24 cellular contexts compared by ENCODE assay signal in the genomic region with DNA sequence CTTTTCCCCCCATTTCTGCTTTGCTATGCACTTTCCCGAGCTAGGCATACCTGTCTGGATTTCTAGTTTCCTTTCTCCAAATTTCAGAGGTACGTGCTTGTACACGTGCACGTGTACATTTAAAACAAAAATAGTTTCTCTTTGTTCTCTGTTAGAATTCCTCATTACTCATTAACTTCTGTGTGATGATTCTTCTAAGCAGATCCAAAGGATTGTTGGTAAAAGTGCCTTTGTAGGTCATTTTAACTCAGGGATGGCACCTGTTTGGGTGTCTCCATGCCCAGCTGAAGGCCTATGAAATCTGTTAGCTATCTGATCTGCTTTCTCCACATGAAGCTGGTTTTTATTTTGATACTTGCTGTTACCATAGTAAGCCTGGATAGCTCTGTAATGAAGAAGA.
DNase-seq lines count a peak whose midpoint lies in the region; ATAC-seq, FAIRE-seq and TF ChIP-seq lines count a peak whose summit lies in the region.
"Had no signal": no experiment of that assay in that cellular context is flagged by ENCODE, and none has a peak within 500 bp of the region (broad histone marks: within the 10 kb centered on the region; RNA-seq: fewer than 3 reads in every experiment).

No MANE protein-coding gene starts in this region.

- FAIRE-seq in GM12891 (lab: Jason Lieb, UNC): peak; percentile 67
- FAIRE-seq: GM19239 had no signal

- H3K79me2 ChIP-seq in SU-DHL-6 (ENCODE audit: insufficient read depth, low read length) (peaks cover 11% of the 10 kb centered on the region; the same call in 1 of the 2 replicates), parathyroid adenoma (no peaks in the 10 kb centered on the region), neural progenitor cell (ENCODE audit: low read depth) (no peaks in the 10 kb centered on the region)

- H3K9me3 Mint-ChIP-seq in neural progenitor cell: no peaks in the 10 kb centered on the region

- H3K4me2 ChIP-seq in SU-DHL-6 (ENCODE audit: low read depth, low read length, poor library complexity, severe bottlenecking) (peak overlapping the region; percentile 98), parathyroid adenoma (ENCODE audit: low read length) (peak overlapping the region; percentile 24), neural progenitor cell (no peak overlapping the region)
- H3K4me2 ChIP-seq: PC-9 had no signal

- H3K9me2 ChIP-seq in SU-DHL-6 (replicated peaks; ENCODE audit: insufficient read depth, low read length): no peaks in the 10 kb centered on the region

- H3K4me1 Mint-ChIP-seq in neural progenitor cell: peaks cover 20% of the 10 kb centered on the region

- H3F3A ChIP-seq in SU-DHL-6 (ENCODE audit: insufficient read depth): peaks cover 66% of the 10 kb centered on the region
- peaks cover 17% of the 10 kb centered on the region for H3F3A ChIP-seq in neural progenitor cell (ENCODE audit: low read depth)

- H3K4me1 ChIP-seq in parathyroid adenoma (no peaks in the 10 kb centered on the region), neural progenitor cell (peaks cover 19% of the 10 kb centered on the region)

- no peaks in the 10 kb centered on the region for H3K36me3 ChIP-seq in SU-DHL-6 (ENCODE audit: low read length)
- H3K36me3 ChIP-seq in parathyroid adenoma (ENCODE audit: control insufficient read depth, insufficient read depth, low read length): no peaks in the 10 kb centered on the region
- H3K36me3 ChIP-seq in neural progenitor cell: no peaks in the 10 kb centered on the region

- H3K36me3 Mint-ChIP-seq in neural progenitor cell: no peaks in the 10 kb centered on the region

- H3K9me3 ChIP-seq in SU-DHL-6 (ENCODE audit: insufficient read depth, low read length) (no peaks in the 10 kb centered on the region), parathyroid adenoma (ENCODE audit: control insufficient read depth, low read length) (no peaks in the 10 kb centered on the region), neural progenitor cell (ENCODE audit: low read depth) (no peaks in the 10 kb centered on the region)

- DNase-seq in GM12891 (ENCODE audit: insufficient read length, low spot score): no peak
- peak; percentile 21 for DNase-seq in kidney glomerular epithelial cell (lab: John Stamatoyannopoulos, UW)
- no peak for DNase-seq in neural progenitor cell (ENCODE audit: low spot score)
- DNase-seq in OCI-M2 (lab: John Stamatoyannopoulos, UW; ENCODE audit: unreplicated experiment): no peak
- DNase-seq: AML-193; GDM1; GOT3; KG1; MV-4-11; NCI-H1694 treated with DMSO at 0.1 percent for 48 hours; NCI-H510A; NCI-H748 treated with DMSO at 0.1 percent for 48 hours; NK-92 treated with Interleukin-12 subunit alpha and Interleukin-12 subunit beta, amount 100 ng/mL, for 24 hours; PC-9; SIG-M5 had no signal

- ATAC-seq in HG03342 (IDR thresholded peaks at IDR 0.05; ENCODE audit: unreplicated experiment) (no peak), GM19397 (IDR thresholded peaks at IDR 0.05; ENCODE audit: unreplicated experiment) (no peak)
- ATAC-seq: HCT116, SK-N-SH treated with all-trans-retinoic acid at 6 μM for 48 hours had no signal

- peak; percentile 7 for TF ChIP-seq CTCF in SU-DHL-6 (IDR thresholded peaks at IDR 0.05; ENCODE audit: insufficient read depth, low read length, poor library complexity, severe bottlenecking)
- no peak for TF ChIP-seq CTCF in parathyroid adenoma (IDR thresholded peaks at IDR 0.05)
- TF ChIP-seq CTCF in neural progenitor cell (IDR thresholded peaks at IDR 0.05): no peak

- H3K9ac ChIP-seq in SU-DHL-6 (ENCODE audit: low read length) (peak overlapping the region; percentile 67), parathyroid adenoma (no peak overlapping the region), neural progenitor cell (no peak overlapping the region)

- no peak overlapping the region for H3K27ac Mint-ChIP-seq in neural progenitor cell

- H2AFZ ChIP-seq in SU-DHL-6 (ENCODE audit: low read depth, low read length, severe bottlenecking): no peak overlapping the region
- peak overlapping the region; percentile 40 for H2AFZ ChIP-seq in parathyroid adenoma
- no peak overlapping the region for H2AFZ ChIP-seq in neural progenitor cell (replicated peaks)
- H2AFZ ChIP-seq: PC-9 had no signal

- H3K4me3 ChIP-seq in SU-DHL-6 (ENCODE audit: insufficient read depth, low read length, poor library complexity, severe bottlenecking): no peak overlapping the region
- H3K4me3 ChIP-seq in parathyroid adenoma (ENCODE audit: low read depth, low read length): no peak overlapping the region
- no peak overlapping the region for H3K4me3 ChIP-seq in neural progenitor cell
- H3K4me3 ChIP-seq: PC-9 had no signal

- no peak for TF ChIP-seq POLR2A in GM12891 (IDR thresholded peaks at IDR 0.05; ENCODE audit: low read depth, low read length)

- H3K27me3 Mint-ChIP-seq in neural progenitor cell (ENCODE audit: insufficient read depth, low read depth): peaks cover 2% of the 10 kb centered on the region

- peak overlapping the region; percentile 97 for H3K27ac ChIP-seq in SU-DHL-6 (ENCODE audit: low read depth, low read length)
- H3K27ac ChIP-seq in parathyroid adenoma: no peak overlapping the region
- H3K27ac ChIP-seq in neural progenitor cell: no peak overlapping the region
- H3K27ac ChIP-seq: C4-2B, PC-9, RWPE1 had no signal

- no peaks in the 10 kb centered on the region for H4K20me1 ChIP-seq in SU-DHL-6 (ENCODE audit: low read depth, low read length)
- no peaks in the 10 kb centered on the region for H4K20me1 ChIP-seq in neural progenitor cell (ENCODE audit: low read depth)

- H3K4me3 Mint-ChIP-seq in neural progenitor cell: no peak overlapping the region

- H3K27me3 ChIP-seq in SU-DHL-6 (ENCODE audit: low read length) (no peaks in the 10 kb centered on the region), parathyroid adenoma (ENCODE audit: control insufficient read depth, insufficient read depth, low read length) (no peaks in the 10 kb centered on the region), neural progenitor cell (no peaks in the 10 kb centered on the region)

TF ChIP-seq in GM12891, 5 proteins besides CTCF, POLR2A, EP300 and RAD21:
- TF ChIP-seq SPI1 (IDR thresholded peaks at IDR 0.05; ENCODE audit: low read depth, low read length) (no peak), POLR2AphosphoS5 (IDR thresholded peaks at IDR 0.05; ENCODE audit: low read depth, low read length) (no peak)
